In genomic region chrX:50725310-50725709, GRCh38 we compare ENCODE assay signal across 2 cellular contexts.
TF ChIP-seq lines count a peak whose summit lies in the region.

No MANE protein-coding gene starts in this region.

TF ChIP-seq in GM23338, 12 proteins besides CTCF, POLR2A, EP300 and RAD21 (continued from another document):
- TF ChIP-seq ETS1 (IDR thresholded peaks at IDR 0.05) (no peak), NANOG (IDR thresholded peaks at IDR 0.05; ENCODE audit: borderline replicate concordance) (no peak), ZNF331 (CRISPR knock-in tag; IDR thresholded peaks at IDR 0.05; ENCODE audit: low read depth) (no peak), EZH2phosphoT487 (IDR thresholded peaks at IDR 0.05; ENCODE audit: unreplicated experiment) (no peak), CREB1 (CRISPR knock-in tag; IDR thresholded peaks at IDR 0.05; ENCODE audit: low read depth) (no peak), STAT1 (IDR thresholded peaks at IDR 0.05; ENCODE audit: unreplicated experiment) (no peak), ZNF114 (CRISPR knock-in tag; IDR thresholded peaks at IDR 0.05) (no peak), POLR2AphosphoS5 (IDR thresholded peaks at IDR 0.05; ENCODE audit: low read depth) (no peak), ZNF462 (CRISPR knock-in tag; IDR thresholded peaks at IDR 0.05) (no peak)
- TF ChIP-seq, protein P1, sequence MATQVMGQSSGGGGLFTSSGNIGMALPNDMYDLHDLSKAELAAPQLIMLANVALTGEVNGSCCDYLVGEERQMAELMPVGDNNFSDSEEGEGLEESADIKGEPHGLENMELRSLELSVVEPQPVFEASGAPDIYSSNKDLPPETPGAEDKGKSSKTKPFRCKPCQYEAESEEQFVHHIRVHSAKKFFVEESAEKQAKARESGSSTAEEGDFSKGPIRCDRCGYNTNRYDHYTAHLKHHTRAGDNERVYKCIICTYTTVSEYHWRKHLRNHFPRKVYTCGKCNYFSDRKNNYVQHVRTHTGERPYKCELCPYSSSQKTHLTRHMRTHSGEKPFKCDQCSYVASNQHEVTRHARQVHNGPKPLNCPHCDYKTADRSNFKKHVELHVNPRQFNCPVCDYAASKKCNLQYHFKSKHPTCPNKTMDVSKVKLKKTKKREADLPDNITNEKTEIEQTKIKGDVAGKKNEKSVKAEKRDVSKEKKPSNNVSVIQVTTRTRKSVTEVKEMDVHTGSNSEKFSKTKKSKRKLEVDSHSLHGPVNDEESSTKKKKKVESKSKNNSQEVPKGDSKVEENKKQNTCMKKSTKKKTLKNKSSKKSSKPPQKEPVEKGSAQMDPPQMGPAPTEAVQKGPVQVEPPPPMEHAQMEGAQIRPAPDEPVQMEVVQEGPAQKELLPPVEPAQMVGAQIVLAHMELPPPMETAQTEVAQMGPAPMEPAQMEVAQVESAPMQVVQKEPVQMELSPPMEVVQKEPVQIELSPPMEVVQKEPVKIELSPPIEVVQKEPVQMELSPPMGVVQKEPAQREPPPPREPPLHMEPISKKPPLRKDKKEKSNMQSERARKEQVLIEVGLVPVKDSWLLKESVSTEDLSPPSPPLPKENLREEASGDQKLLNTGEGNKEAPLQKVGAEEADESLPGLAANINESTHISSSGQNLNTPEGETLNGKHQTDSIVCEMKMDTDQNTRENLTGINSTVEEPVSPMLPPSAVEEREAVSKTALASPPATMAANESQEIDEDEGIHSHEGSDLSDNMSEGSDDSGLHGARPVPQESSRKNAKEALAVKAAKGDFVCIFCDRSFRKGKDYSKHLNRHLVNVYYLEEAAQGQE (IDR thresholded peaks at IDR 0.05; ENCODE audit: unreplicated experiment) = no peak

TF ChIP-seq in WTC11, 78 proteins besides CTCF, POLR2A, EP300 and RAD21 (continued from another document):
- TF ChIP-seq, protein P2, sequence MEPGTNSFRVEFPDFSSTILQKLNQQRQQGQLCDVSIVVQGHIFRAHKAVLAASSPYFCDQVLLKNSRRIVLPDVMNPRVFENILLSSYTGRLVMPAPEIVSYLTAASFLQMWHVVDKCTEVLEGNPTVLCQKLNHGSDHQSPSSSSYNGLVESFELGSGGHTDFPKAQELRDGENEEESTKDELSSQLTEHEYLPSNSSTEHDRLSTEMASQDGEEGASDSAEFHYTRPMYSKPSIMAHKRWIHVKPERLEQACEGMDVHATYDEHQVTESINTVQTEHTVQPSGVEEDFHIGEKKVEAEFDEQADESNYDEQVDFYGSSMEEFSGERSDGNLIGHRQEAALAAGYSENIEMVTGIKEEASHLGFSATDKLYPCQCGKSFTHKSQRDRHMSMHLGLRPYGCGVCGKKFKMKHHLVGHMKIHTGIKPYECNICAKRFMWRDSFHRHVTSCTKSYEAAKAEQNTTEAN (CRISPR knock-in tag; IDR thresholded peaks at IDR 0.05) = no peak
- TF ChIP-seq RORB (CRISPR knock-in tag; IDR thresholded peaks at IDR 0.05) = no peak
- no peak for TF ChIP-seq SOX15 (CRISPR knock-in tag; IDR thresholded peaks at IDR 0.05)
- TF ChIP-seq ZNF671 (CRISPR knock-in tag; IDR thresholded peaks at IDR 0.05) = no peak
- no peak for TF ChIP-seq NR3C1 (CRISPR knock-in tag; conservative IDR thresholded peaks at IDR 0.05; ENCODE audit: low read depth)
- no peak for TF ChIP-seq ZNF281 (CRISPR knock-in tag; IDR thresholded peaks at IDR 0.05)
- TF ChIP-seq NFATC4 (CRISPR knock-in tag; IDR thresholded peaks at IDR 0.05) = no peak
- no peak for TF ChIP-seq ZNF219 (CRISPR knock-in tag; IDR thresholded peaks at IDR 0.05; ENCODE audit: borderline replicate concordance)
- no peak for TF ChIP-seq ZNF138 (CRISPR knock-in tag; conservative IDR thresholded peaks at IDR 0.05)
- no peak for TF ChIP-seq FOXJ3 (CRISPR knock-in tag; IDR thresholded peaks at IDR 0.05; ENCODE audit: borderline replicate concordance)
- no peak for TF ChIP-seq KAT7 (CRISPR knock-in tag; IDR thresholded peaks at IDR 0.05; ENCODE audit: borderline replicate concordance)
- TF ChIP-seq, protein P3, sequence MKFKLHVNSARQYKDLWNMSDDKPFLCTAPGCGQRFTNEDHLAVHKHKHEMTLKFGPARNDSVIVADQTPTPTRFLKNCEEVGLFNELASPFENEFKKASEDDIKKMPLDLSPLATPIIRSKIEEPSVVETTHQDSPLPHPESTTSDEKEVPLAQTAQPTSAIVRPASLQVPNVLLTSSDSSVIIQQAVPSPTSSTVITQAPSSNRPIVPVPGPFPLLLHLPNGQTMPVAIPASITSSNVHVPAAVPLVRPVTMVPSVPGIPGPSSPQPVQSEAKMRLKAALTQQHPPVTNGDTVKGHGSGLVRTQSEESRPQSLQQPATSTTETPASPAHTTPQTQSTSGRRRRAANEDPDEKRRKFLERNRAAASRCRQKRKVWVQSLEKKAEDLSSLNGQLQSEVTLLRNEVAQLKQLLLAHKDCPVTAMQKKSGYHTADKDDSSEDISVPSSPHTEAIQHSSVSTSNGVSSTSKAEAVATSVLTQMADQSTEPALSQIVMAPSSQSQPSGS (CRISPR knock-in tag; IDR thresholded peaks at IDR 0.05; ENCODE audit: borderline replicate concordance, low read depth) = no peak
- TF ChIP-seq, protein P4, sequence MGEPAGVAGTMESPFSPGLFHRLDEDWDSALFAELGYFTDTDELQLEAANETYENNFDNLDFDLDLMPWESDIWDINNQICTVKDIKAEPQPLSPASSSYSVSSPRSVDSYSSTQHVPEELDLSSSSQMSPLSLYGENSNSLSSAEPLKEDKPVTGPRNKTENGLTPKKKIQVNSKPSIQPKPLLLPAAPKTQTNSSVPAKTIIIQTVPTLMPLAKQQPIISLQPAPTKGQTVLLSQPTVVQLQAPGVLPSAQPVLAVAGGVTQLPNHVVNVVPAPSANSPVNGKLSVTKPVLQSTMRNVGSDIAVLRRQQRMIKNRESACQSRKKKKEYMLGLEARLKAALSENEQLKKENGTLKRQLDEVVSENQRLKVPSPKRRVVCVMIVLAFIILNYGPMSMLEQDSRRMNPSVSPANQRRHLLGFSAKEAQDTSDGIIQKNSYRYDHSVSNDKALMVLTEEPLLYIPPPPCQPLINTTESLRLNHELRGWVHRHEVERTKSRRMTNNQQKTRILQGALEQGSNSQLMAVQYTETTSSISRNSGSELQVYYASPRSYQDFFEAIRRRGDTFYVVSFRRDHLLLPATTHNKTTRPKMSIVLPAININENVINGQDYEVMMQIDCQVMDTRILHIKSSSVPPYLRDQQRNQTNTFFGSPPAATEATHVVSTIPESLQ (CRISPR knock-in tag; IDR thresholded peaks at IDR 0.05) = no peak
- no peak for TF ChIP-seq TEAD4 (CRISPR knock-in tag; IDR thresholded peaks at IDR 0.05)
- TF ChIP-seq FOXK1 (CRISPR knock-in tag; IDR thresholded peaks at IDR 0.05) = no peak
- no peak for TF ChIP-seq SMAD3 (CRISPR knock-in tag; IDR thresholded peaks at IDR 0.05; ENCODE audit: borderline replicate concordance)
- no peak for TF ChIP-seq NFYB (CRISPR knock-in tag; conservative IDR thresholded peaks at IDR 0.05; ENCODE audit: low read depth)
- TF ChIP-seq OVOL2 (CRISPR knock-in tag; IDR thresholded peaks at IDR 0.05; ENCODE audit: borderline replicate concordance) = no peak
